ENCODE assay signal across 7 cellular contexts in the genomic region with DNA sequence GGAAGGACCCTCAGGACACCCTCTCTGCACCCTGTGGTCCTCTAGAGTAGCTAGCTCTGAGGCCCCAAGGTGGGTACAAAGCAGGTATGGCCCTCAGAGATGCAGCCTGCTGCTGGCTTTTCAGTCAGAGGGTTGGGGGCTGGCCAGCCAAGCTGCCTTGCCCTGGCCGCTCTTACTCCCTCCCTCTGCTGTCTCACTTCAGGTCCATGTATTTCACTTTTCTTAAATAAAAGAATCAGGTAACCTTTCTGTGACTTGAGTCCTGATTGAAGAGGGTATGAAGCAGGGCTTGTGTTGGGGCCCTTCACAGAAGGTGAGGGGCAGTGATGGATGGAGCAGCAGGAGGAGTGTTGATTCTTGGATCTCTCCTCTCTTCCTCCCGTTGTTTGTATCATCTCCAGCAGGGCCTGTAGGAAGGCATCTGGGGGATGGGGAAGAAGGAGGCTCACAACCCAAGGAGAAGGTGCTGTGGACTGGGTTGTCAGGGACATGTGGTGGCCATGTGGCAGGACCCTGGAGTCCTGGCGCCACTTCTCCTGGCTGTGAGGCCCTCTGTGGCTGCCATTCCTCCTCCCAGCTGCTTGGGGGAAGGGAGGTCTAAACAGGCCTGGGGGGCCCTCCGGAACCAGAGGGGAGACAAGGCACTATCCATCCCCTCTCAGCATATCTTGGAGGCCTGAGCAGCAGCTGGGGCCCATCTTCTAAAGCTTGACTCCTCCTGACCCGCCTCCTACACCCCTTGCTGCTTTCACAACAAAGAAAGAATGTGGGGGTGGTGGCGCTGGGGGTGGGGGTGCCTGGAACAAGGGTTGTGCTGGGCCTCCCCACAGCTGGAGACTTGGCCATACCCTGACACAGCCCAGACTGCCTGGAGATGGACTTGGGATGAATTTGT. TPM values are rescaled to one million over a fixed set of nuclear protein-coding genes. Genes with fewer than 3 reads are reported as not detected.
A peak's percentile ranks its signal among the peaks of the same experiment; 100 is the strongest.
DNase-seq lines count a peak whose midpoint lies in the region; ATAC-seq, FAIRE-seq and TF ChIP-seq lines count a peak whose summit lies in the region.
"Had no signal": no experiment of that assay in that cellular context is flagged by ENCODE, and none has a peak within 500 bp of the region (broad histone marks: within the 10 kb centered on the region; RNA-seq: fewer than 3 reads in every experiment).

No MANE protein-coding gene starts in this region.

- FAIRE-seq in GM12892 (lab: Jason Lieb, UNC): no peak

- no peak for TF ChIP-seq CTCF in cardiac fibroblast (IDR thresholded peaks at IDR 0.05; ENCODE audit: low read depth, low read length)

- no peak for ATAC-seq in GM18861 (IDR thresholded peaks at IDR 0.05; ENCODE audit: unreplicated experiment)
- ATAC-seq in HG02884 (IDR thresholded peaks at IDR 0.05; ENCODE audit: unreplicated experiment): no peak

- H3K4me3 ChIP-seq in cardiac fibroblast (replicated peaks in 1 of 2; ENCODE audit: low read depth in 2 of 2, low read length in 2 of 2): peak overlapping the region; percentile 49 to 51
- H3K4me3 ChIP-seq in neuron (ENCODE audit: low read length): peak overlapping the region; percentile 55

- H3K36me3 ChIP-seq in neuron (ENCODE audit: insufficient read depth, low read length): peaks cover 11% of the 10 kb centered on the region

- H3K4me1 ChIP-seq in neuron (ENCODE audit: insufficient read depth, low read length): peaks cover 24% of the 10 kb centered on the region

- H3K27me3 ChIP-seq in neuron (ENCODE audit: insufficient read depth, low read length): no peaks in the 10 kb centered on the region

- no peak for TF ChIP-seq POLR2A in GM12892 (IDR thresholded peaks at IDR 0.05; ENCODE audit: low read depth, low read length)

- DNase-seq in HCEC 1CT: peak; percentile 84
- peak; percentile 41 to 91 for DNase-seq in cardiac fibroblast (ENCODE audit: low read depth in 2 of 2)
- no peak for DNase-seq in GM12892 (ENCODE audit: insufficient read length)
- DNase-seq: hippocampal formation had no signal

- H2AFZ ChIP-seq in neuron (ENCODE audit: low read depth, low read length): no peak overlapping the region

- H3K9me3 ChIP-seq in neuron (ENCODE audit: low read length): no peaks in the 10 kb centered on the region

RNA-seq across cellular contexts. Expression of a gene that starts 1.0 kb away (rescaled TPM):
- 0.83 TPM for polyA plus RNA-seq in GM12892 (2012; ENCODE audit: missing spikeins)

RNA-seq across cellular contexts. Expression of a gene that starts 15.7 kb away (rescaled TPM):
- polyA plus RNA-seq in GM12892 (2012; ENCODE audit: missing spikeins): 13.5 TPM

RNA-seq across cellular contexts. Expression of a gene that starts 15.9 kb away (rescaled TPM):
- polyA plus RNA-seq in GM12892 (2012; ENCODE audit: missing spikeins): 32.5 TPM

RNA-seq across cellular contexts. Expression of a gene that starts 21.4 kb away (rescaled TPM):
- polyA plus RNA-seq in GM12892 (2012; ENCODE audit: missing spikeins): 11.7 TPM

RNA-seq across cellular contexts. Expression of a gene that starts 53.7 kb away (rescaled TPM):
- 42.5 TPM for polyA plus RNA-seq in GM12892 (2012; ENCODE audit: missing spikeins)
